ENCODE assay signal across 18 cellular contexts in genomic region chr2:122300758-122301157, GRCh38.
DNase-seq lines count a peak whose midpoint lies in the region; ATAC-seq and TF ChIP-seq lines count a peak whose summit lies in the region.
"Had no signal": no experiment of that assay in that cellular context is flagged by ENCODE, and none has a peak within 500 bp of the region (broad histone marks: within the 10 kb centered on the region; RNA-seq: fewer than 3 reads in every experiment).

No MANE protein-coding gene starts in this region.

- intact Hi-C loops in mammary epithelial cell (cut with micrococcal nuclease) = loop anchor here (2.0 to 5.0 kb wide), 2 partner anchors 110 to 323 kb away; no protein-coding TSS in a partner anchor

- H3K9me3 Mint-ChIP-seq in activated naive CD8-positive, alpha-beta T cell treated with anti-CD3 and anti-CD28 coated beads for 36 hours = peaks cover 8% of the 10 kb centered on the region

- H3K27ac Mint-ChIP-seq in activated naive CD8-positive, alpha-beta T cell treated with anti-CD3 and anti-CD28 coated beads for 36 hours = no peak overlapping the region
- H3K27ac Mint-ChIP-seq: activated naive CD8-positive, alpha-beta T cell treated with anti-CD3 and anti-CD28 coated beads, Interleukin-2, amount 50 U/mL, for 24 hours; activated T-cell treated with anti-CD3 and anti-CD28 coated beads, Interleukin-2, amount 50 U/mL, for 24 hours; B cell; natural killer cell; T-cell had no signal

- 64% methylated on average over 2 of the region's 3 CpGs for WGBS in mammary epithelial cell (ENCODE audit: low coverage, missing lambda C conversion rate)

- H3K36me3 Mint-ChIP-seq in activated naive CD8-positive, alpha-beta T cell treated with anti-CD3 and anti-CD28 coated beads for 36 hours = no peaks in the 10 kb centered on the region
- H3K36me3 Mint-ChIP-seq: T-cell had no signal

- TF ChIP-seq CTCF in C4-2B (conservative IDR thresholded peaks at IDR 0.05) (peak; percentile 34), mammary epithelial cell (conservative IDR thresholded peaks at IDR 0.05 in 1 of 2, IDR thresholded peaks at IDR 0.05 in 1 of 2; ENCODE audit: extremely low read depth in 1 of 2, insufficient read depth in 1 of 2, low read depth in 1 of 2, low read length in 2 of 2) (peak in 1 of 2 donors; percentile 22)

- no peak overlapping the region for H3K9ac ChIP-seq in mammary epithelial cell (ENCODE audit: insufficient read depth, low read length)

- in situ Hi-C loops in mammary epithelial cell (cut with MboI; ENCODE audit: low sequenced_read_pairs in 2 of 2) = no loop called here

- CTCF ChIA-PET in mammary epithelial cell (lab: Charles Lee; ENCODE audit: low non-redundant PET) = no interaction called here

- H3K4me3 Mint-ChIP-seq in activated naive CD8-positive, alpha-beta T cell treated with anti-CD3 and anti-CD28 coated beads for 36 hours = no peak overlapping the region
- H3K4me3 Mint-ChIP-seq: activated naive CD8-positive, alpha-beta T cell treated with anti-CD3 and anti-CD28 coated beads, Interleukin-2, amount 50 U/mL, for 24 hours; activated T-cell treated with anti-CD3 and anti-CD28 coated beads, Interleukin-2, amount 50 U/mL, for 24 hours; B cell; natural killer cell; T-cell had no signal

- no peaks in the 10 kb centered on the region for H3K4me1 Mint-ChIP-seq in activated naive CD8-positive, alpha-beta T cell treated with anti-CD3 and anti-CD28 coated beads for 36 hours
- H3K4me1 Mint-ChIP-seq: activated naive CD8-positive, alpha-beta T cell treated with anti-CD3 and anti-CD28 coated beads, Interleukin-2, amount 50 U/mL, for 24 hours; B cell; natural killer cell; T-cell had no signal

- no peak overlapping the region for H3K4me3 ChIP-seq in mammary epithelial cell (replicated peaks in 1 of 3; ENCODE audit: insufficient read depth in 1 of 3, low read depth in 2 of 3, low read length in 3 of 3)
- H3K4me3 ChIP-seq: esophagus muscularis mucosa, hepatocyte had no signal

- no peaks in the 10 kb centered on the region for H4K20me1 ChIP-seq in mammary epithelial cell (ENCODE audit: insufficient read depth, low read length)

- H3K27me3 Mint-ChIP-seq in activated naive CD8-positive, alpha-beta T cell treated with anti-CD3 and anti-CD28 coated beads for 36 hours = no peaks in the 10 kb centered on the region
- H3K27me3 Mint-ChIP-seq: activated naive CD8-positive, alpha-beta T cell treated with anti-CD3 and anti-CD28 coated beads, Interleukin-2, amount 50 U/mL, for 24 hours; activated T-cell treated with anti-CD3 and anti-CD28 coated beads, Interleukin-2, amount 50 U/mL, for 24 hours; B cell; T-cell had no signal

- H3K79me2 ChIP-seq in mammary epithelial cell (ENCODE audit: insufficient read depth, low read length) = no peaks in the 10 kb centered on the region
- H3K79me2 ChIP-seq: hepatocyte had no signal

- no peak overlapping the region for H3K27ac ChIP-seq in C4-2B
- H3K27ac ChIP-seq in mammary epithelial cell (ENCODE audit: insufficient read depth, low read depth, low read length) = no peak overlapping the region
- H3K27ac ChIP-seq: esophagus muscularis mucosa, hepatocyte had no signal

- no peak overlapping the region for H2AFZ ChIP-seq in mammary epithelial cell (ENCODE audit: low read depth, low read length)
- H2AFZ ChIP-seq: hepatocyte had no signal

- DNase-seq in MV-4-11 (lab: John Stamatoyannopoulos, UW) (peak; percentile 7), mammary epithelial cell (peak; percentile 6), T1000 (lab: John Stamatoyannopoulos, UW) (no peak)
- DNase-seq in activated naive CD8-positive, alpha-beta T cell treated with anti-CD3 and anti-CD28 coated beads for 36 hours = no peak
- DNase-seq: activated naive CD8-positive, alpha-beta T cell treated with anti-CD3 and anti-CD28 coated beads, Interleukin-2, amount 50 U/mL, for 24 hours; activated T-cell treated with anti-CD3 and anti-CD28 coated beads, Interleukin-2, amount 50 U/mL, for 24 hours; natural killer cell; NCI-H187; NK-92 treated with Interleukin-12 subunit alpha and Interleukin-12 subunit beta, amount 100 ng/mL, for 24 hours; stimulated activated CD4-positive, alpha-beta T cell treated with anti-CD3 and anti-CD28 coated beads, Interleukin-2, amount 100 ng/mL, for 24 hours; T-cell had no signal

- BruUV-seq in mammary epithelial cell (replicated peaks; lab: Mats Ljungman, UMichigan) = no TSS peak

- no peak overlapping the region for H3K4me2 ChIP-seq in mammary epithelial cell (ENCODE audit: insufficient read depth, low read depth, low read length)
- H3K4me2 ChIP-seq: hepatocyte had no signal

- peak; percentile 56 for ATAC-seq in GM19035 (IDR thresholded peaks at IDR 0.05; ENCODE audit: unreplicated experiment)
- no peak for ATAC-seq in HG03378 (IDR thresholded peaks at IDR 0.05; ENCODE audit: unreplicated experiment)
- no peak for ATAC-seq in GM19351 (IDR thresholded peaks at IDR 0.05; ENCODE audit: unreplicated experiment)
- ATAC-seq: activated naive CD8-positive, alpha-beta T cell treated with anti-CD3 and anti-CD28 coated beads, Interleukin-2, amount 50 U/mL, for 24 hours; natural killer cell; T-cell had no signal

- no peaks in the 10 kb centered on the region for H3K9me3 ChIP-seq in mammary epithelial cell (replicated peaks; ENCODE audit: insufficient read depth, low read length)

- dilution Hi-C loops in mammary epithelial cell (cut with HindIII; ENCODE audit: low sequenced_read_pairs) = no loop called here

- H3K36me3 ChIP-seq in mammary epithelial cell (ENCODE audit: insufficient read depth, low read length) = no peaks in the 10 kb centered on the region
- H3K36me3 ChIP-seq: esophagus muscularis mucosa had no signal

- H3K4me1 ChIP-seq in mammary epithelial cell (ENCODE audit: insufficient read depth, low read length) = no peaks in the 10 kb centered on the region
- H3K4me1 ChIP-seq: esophagus muscularis mucosa had no signal

- H3K27me3 ChIP-seq in mammary epithelial cell (ENCODE audit: insufficient read depth, low read length) = no peaks in the 10 kb centered on the region
- H3K27me3 ChIP-seq: esophagus muscularis mucosa, hepatocyte had no signal

Comparison
In these comparisons a context has a peak if more than half of its experiments do, and no peak if none do; other contexts are left out.
1. DNase-seq: peak in MV-4-11 (single experiment) and mammary epithelial cell (single experiment); none in T1000 (single experiment) and activated naive CD8-positive, alpha-beta T cell treated with anti-CD3 and anti-CD28 coated beads for 36 hours (single experiment).